8 cellular contexts compared by ENCODE assay signal in the genomic region with DNA sequence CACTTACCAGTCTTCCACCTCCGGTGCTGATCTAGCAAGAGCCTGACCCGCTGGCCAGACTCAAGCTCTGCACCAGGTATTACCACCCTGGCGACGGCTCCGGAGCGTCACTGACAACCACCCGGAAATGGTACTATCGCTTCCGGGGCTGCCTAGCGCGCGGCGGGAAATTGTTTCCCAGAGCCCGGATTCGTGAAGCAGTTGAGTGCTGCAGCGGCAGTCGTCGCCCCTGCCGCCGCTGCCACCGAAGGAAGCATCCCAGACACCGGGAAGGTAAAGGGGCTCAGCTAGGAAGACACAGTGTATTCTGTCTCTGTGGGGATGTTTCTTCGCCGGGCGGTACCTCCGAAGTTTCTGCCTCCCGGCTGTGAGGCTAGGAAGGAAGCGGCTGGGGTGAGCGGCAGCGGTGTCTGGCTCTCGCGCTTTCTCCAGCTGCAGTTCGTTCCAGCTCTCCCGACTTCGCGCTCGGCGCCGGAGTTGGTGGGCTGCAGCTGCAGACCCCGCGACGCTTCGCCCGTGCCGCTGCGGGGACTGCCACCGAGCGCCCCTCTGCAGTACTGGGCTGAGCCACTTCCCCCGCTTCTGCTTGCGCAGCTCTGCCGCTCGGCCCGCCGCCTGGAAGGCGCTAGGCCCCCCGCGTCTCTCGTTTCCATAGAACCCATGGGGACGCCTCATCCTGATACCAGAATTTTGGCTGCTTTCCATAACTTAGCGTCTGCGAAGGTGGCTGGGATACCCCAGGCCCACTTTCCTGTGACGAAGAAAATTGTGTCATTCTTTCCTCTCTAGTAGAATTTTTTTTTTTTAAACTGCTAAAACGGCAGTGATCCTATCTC. TPM values are rescaled to one million over a fixed set of nuclear protein-coding genes. Genes with fewer than 3 reads are reported as not detected.
DNase-seq lines count a peak whose midpoint lies in the region; ATAC-seq and TF ChIP-seq lines count a peak whose summit lies in the region.

Gene KIAA0825, minus strand, starts transcription at position 112 of the 836 bp plus-strand sequence. CDS start 81,478 bp downstream, outside the sequence.
Gene SLF1, plus strand, starts transcription at position 177 of the 836 bp plus-strand sequence. CDS start 10,142 bp downstream, outside the sequence.

- peak within 1 kb of the TSS; percentile 98 for H2AFZ ChIP-seq in osteoblast (ENCODE audit: low read length)

- H3K4me3 Mint-ChIP-seq in HFFc6: peak within 1 kb of the TSS; percentile 93

- peak within 1 kb of the TSS; percentile 84; the same call in 1 of the 2 replicates for H3K27ac ChIP-seq in SK-N-MC
- H3K27ac ChIP-seq in osteoblast (ENCODE audit: low read depth, low read length): peak within 1 kb of the TSS; percentile 62
- H3K27ac ChIP-seq in thoracic aorta: peak within 1 kb of the TSS; percentile 2 to 33

- no peaks in the 10 kb centered on the region for H3K9me3 ChIP-seq in SK-N-MC (ENCODE audit: low read depth, low read length)
- no peaks in the 10 kb centered on the region for H3K9me3 ChIP-seq in osteoblast (ENCODE audit: low read depth, low read length)
- H3K9me3 ChIP-seq in thoracic aorta: no peaks in the 10 kb centered on the region

- intact Hi-C loops in head of caudate nucleus (cut with DNase I): no loop called here

- H3K27ac Mint-ChIP-seq in HFFc6: peak within 1 kb of the TSS; percentile 76
- H3K27ac Mint-ChIP-seq in activated naive CD4-positive, alpha-beta T cell treated with anti-CD3 and anti-CD28 coated beads, Interleukin-2, amount 50 U/mL, for 72 hours: peak within 1 kb of the TSS; percentile 85 to 93

- peak within 1 kb of the TSS; percentile 83 for H3K9ac ChIP-seq in SK-N-MC (ENCODE audit: insufficient read length)

- H3K9me3 Mint-ChIP-seq in HFFc6: no peaks in the 10 kb centered on the region
- no peaks in the 10 kb centered on the region for H3K9me3 Mint-ChIP-seq in activated naive CD4-positive, alpha-beta T cell treated with anti-CD3 and anti-CD28 coated beads, Interleukin-2, amount 50 U/mL, for 72 hours

- peaks cover 62% of the 10 kb centered on the region for H3K79me2 ChIP-seq in osteoblast (ENCODE audit: insufficient read depth, low read length)

- peak; percentile 93 to 97 for ATAC-seq in activated naive CD4-positive, alpha-beta T cell treated with anti-CD3 and anti-CD28 coated beads, Interleukin-2, amount 50 U/mL, for 72 hours
- peak; percentile 65 for ATAC-seq in thoracic aorta (ENCODE audit: insufficient number of reproducible peaks, low FRiP score, low read depth)

- peak within 1 kb of the TSS; percentile 79 for H3K4me2 ChIP-seq in osteoblast (ENCODE audit: insufficient read depth, low read length)

- peak; percentile 63 for TF ChIP-seq POLR2A in NB4 (IDR thresholded peaks at IDR 0.05; ENCODE audit: extremely low read depth, insufficient read length)

- peaks cover 50% of the 10 kb centered on the region for H3K4me1 Mint-ChIP-seq in HFFc6 (ENCODE audit: low read depth)

- TF ChIP-seq CTCF in GM06990 (IDR thresholded peaks at IDR 0.05; ENCODE audit: insufficient read depth, low read length, poor library complexity, severe bottlenecking): no peak
- no peak for TF ChIP-seq CTCF in HFFc6 (IDR thresholded peaks at IDR 0.05)
- TF ChIP-seq CTCF in NB4 (IDR thresholded peaks at IDR 0.05; ENCODE audit: low read depth, low read length): no peak
- TF ChIP-seq CTCF in osteoblast (IDR thresholded peaks at IDR 0.05; ENCODE audit: extremely low read depth, low read depth, low read length): no peak
- TF ChIP-seq CTCF in thoracic aorta (IDR thresholded peaks at IDR 0.05): no peak

- H3K4me3 ChIP-seq in GM06990 (replicated peaks; ENCODE audit: low read depth, low read length): peak within 1 kb of the TSS; percentile 71
- peak within 1 kb of the TSS; percentile 82 for H3K4me3 ChIP-seq in NB4 (ENCODE audit: low read depth, low read length)
- peak within 1 kb of the TSS; percentile 83 for H3K4me3 ChIP-seq in SK-N-MC
- peak within 1 kb of the TSS; percentile 96 for H3K4me3 ChIP-seq in osteoblast (ENCODE audit: insufficient read depth, low read length)
- peak within 1 kb of the TSS; percentile 81 for H3K4me3 ChIP-seq in thoracic aorta

- no peaks in the 10 kb centered on the region; the same call in 1 of the 2 replicates for H3K27me3 Mint-ChIP-seq in HFFc6 (ENCODE audit: insufficient read depth)

- no peaks in the 10 kb centered on the region for H3K27me3 ChIP-seq in GM06990 (replicated peaks; ENCODE audit: control insufficient read depth, insufficient read depth, low read length)
- H3K27me3 ChIP-seq in osteoblast (ENCODE audit: insufficient read depth, low read length): no peaks in the 10 kb centered on the region
- no peaks in the 10 kb centered on the region for H3K27me3 ChIP-seq in thoracic aorta (replicated peaks; ENCODE audit: insufficient read depth)

- H3K4me1 ChIP-seq in osteoblast (ENCODE audit: insufficient read depth, low read length) (peaks cover 24% of the 10 kb centered on the region), thoracic aorta (ENCODE audit: control insufficient read depth in 1 of 2, low read depth in 2 of 2) (peaks cover 8 to 17% of the 10 kb centered on the region in 2 donors)

- DNase-seq in GM06990 (ENCODE audit: extremely low read depth, insufficient read length): peak; percentile 85
- DNase-seq in HFFc6: peak; percentile 87
- DNase-seq in NB4 (ENCODE audit: low read depth): peak; percentile 91
- DNase-seq in SK-N-MC (ENCODE audit: low read depth, low spot score): peak; percentile 66
- DNase-seq in activated naive CD4-positive, alpha-beta T cell treated with anti-CD3 and anti-CD28 coated beads, Interleukin-2, amount 50 U/mL, for 72 hours (ENCODE audit: low spot score in 2 of 2): peak; percentile 83 to 87
- peak; percentile 84 to 96 (median 91) for DNase-seq in head of caudate nucleus
- DNase-seq in osteoblast (ENCODE audit: insufficient read length, low spot score, missing footprints): peak; percentile 93
- DNase-seq in thoracic aorta (ENCODE audit: low spot score): peak; percentile 37

- H3K36me3 Mint-ChIP-seq in HFFc6 (ENCODE audit: low read depth): no peaks in the 10 kb centered on the region
- H3K36me3 Mint-ChIP-seq in activated naive CD4-positive, alpha-beta T cell treated with anti-CD3 and anti-CD28 coated beads, Interleukin-2, amount 50 U/mL, for 72 hours: peaks cover 5 to 18% of the 10 kb centered on the region in 2 donors

- H4K20me1 ChIP-seq in osteoblast (ENCODE audit: insufficient read depth, low read length): no peaks in the 10 kb centered on the region

- H3K36me3 ChIP-seq in GM06990 (ENCODE audit: control insufficient read depth, insufficient read depth, low read length) (no peaks in the 10 kb centered on the region), SK-N-MC (ENCODE audit: insufficient read depth, low read length) (0 out of 2 replicates have a peak, but pooled peaks cover 5% of the 10 kb centered on the region), osteoblast (ENCODE audit: insufficient read depth, low read length) (no peaks in the 10 kb centered on the region), thoracic aorta (no peaks in the 10 kb centered on the region)

RNA-seq across cellular contexts. Expression of gene KIAA0825, which starts in this region (rescaled TPM):
- 1 to 10 TPM; 1.3 to 2.8 (median 1.7) TPM for total RNA-seq in HFFc6 (2021; fragmentation: NEBNext Ultra II Directional; extraction: Animal tissue kit (Norgen Biotek cat#: 25700))
- 1 to 10 TPM in 1 of 2 donors, under 1 TPM in 1; 0.16 to 1.2 TPM for total RNA-seq in activated naive CD4-positive, alpha-beta T cell treated with anti-CD3 and anti-CD28 coated beads, Interleukin-2, amount 50 U/mL, for 72 hours
- total RNA-seq in osteoblast: 8.0 and 10.0 TPM in 2 replicates
- 1 to 10 TPM; 4.1 to 4.3 TPM for total RNA-seq in thoracic aorta

RNA-seq across cellular contexts. Expression of gene SLF1, which starts in this region (rescaled TPM):
- total RNA-seq in HFFc6 (2021; fragmentation: NEBNext Ultra II Directional; extraction: Animal tissue kit (Norgen Biotek cat#: 25700)): 1 to 10 TPM; 3.3 to 6.6 (median 5.0) TPM
- total RNA-seq in activated naive CD4-positive, alpha-beta T cell treated with anti-CD3 and anti-CD28 coated beads, Interleukin-2, amount 50 U/mL, for 72 hours: 10 to 100 TPM; 16.2 to 19.4 TPM
- total RNA-seq in osteoblast (4.7 and 6.5 TPM in 2 replicates), thoracic aorta (1 to 10 TPM; 2.3 to 2.7 TPM)

Comparison
In these comparisons a context has a peak if more than half of its experiments do, and no peak if none do; other contexts are left out.
1. Peak in every context shown above with its lines: DNase-seq, ATAC-seq, H3K4me3 ChIP-seq and H3K27ac ChIP-seq.
2. DNase-seq: peak in every context shown above with its lines; median percentile 93 in osteoblast; 91 in NB4; 91 in head of caudate nucleus; 87 in HFFc6; 85 in GM06990; 85 in activated naive CD4-positive, alpha-beta T cell treated with anti-CD3 and anti-CD28 coated beads, Interleukin-2, amount 50 U/mL, for 72 hours; 66 in SK-N-MC; 37 in thoracic aorta.
3. H3K27ac ChIP-seq: peak in every context shown above with its lines; median percentile 84 in SK-N-MC; 62 in osteoblast; 18 in thoracic aorta.